ENCODE assay signal across 10 cellular contexts in the genomic region with DNA sequence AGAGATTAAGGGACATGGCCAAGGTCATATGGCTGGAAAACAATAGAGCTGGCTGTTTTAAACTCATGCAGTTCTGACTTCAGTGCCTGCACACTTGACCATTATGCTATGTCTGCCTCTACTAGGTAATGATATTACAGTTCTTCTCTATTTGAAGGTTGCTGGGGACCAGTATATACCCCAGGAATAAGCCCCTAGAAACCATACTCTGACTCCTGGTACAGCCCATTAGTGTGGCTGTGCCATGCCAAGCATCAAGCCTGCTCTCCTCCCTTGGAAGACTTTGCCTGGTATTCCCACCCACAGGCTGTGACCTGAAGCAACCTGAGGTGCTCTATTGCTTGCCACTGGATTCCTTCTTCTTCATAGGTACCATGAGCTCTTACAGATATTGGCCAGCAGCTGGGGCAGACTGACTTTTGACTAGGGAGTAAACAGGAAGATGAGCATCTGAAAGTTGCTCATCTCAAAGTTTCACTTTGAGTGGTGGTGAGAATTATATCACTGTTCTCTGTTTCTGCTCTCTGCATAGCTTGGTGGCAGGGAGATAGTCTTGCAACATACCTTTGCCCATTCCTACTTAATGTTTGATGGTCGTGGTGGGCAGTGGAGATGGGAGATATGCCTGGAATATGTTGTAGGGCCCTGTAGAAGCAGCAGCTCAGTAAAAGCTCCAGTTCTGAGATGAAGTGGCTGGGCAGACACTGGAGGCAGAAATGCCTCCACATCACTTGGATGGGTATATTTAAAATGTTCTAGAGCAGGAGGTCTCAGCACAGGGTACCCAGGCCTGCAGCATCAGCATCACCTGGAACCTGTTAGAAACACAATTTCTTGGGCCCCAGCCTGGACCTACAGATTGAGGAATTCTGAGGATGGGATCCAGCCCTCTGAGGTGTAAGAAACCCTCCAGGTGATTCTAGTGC.
DNase-seq lines count a peak whose midpoint lies in the region; ATAC-seq and TF ChIP-seq lines count a peak whose summit lies in the region.
"Had no signal": no experiment of that assay in that cellular context is flagged by ENCODE, and none has a peak within 500 bp of the region (broad histone marks: within the 10 kb centered on the region; RNA-seq: fewer than 3 reads in every experiment).

No MANE protein-coding gene starts in this region.

- no peak for TF ChIP-seq POLR2A in lower leg skin (IDR thresholded peaks at IDR 0.05)

- H3K9me3 Mint-ChIP-seq in activated CD8-positive, alpha-beta T cell treated with anti-CD3 and anti-CD28 coated beads, Interleukin-2, amount 10 ng/mL, durations not matched to agents 7 days and 5 days (ENCODE audit: insufficient read depth) = no peaks in the 10 kb centered on the region

- 63 to 74% methylated on average over 1 of the region's 1 CpG for WGBS in lower leg skin, 2 donors

- no peak overlapping the region for H3K4me3 ChIP-seq in lower leg skin (ENCODE audit: low read depth, poor library complexity, severe bottlenecking)

- no peaks in the 10 kb centered on the region for H3K27me3 Mint-ChIP-seq in activated CD8-positive, alpha-beta T cell treated with anti-CD3 and anti-CD28 coated beads, Interleukin-2, amount 10 ng/mL, durations not matched to agents 7 days and 5 days (ENCODE audit: low read depth)

- peaks cover 7% of the 10 kb centered on the region for H3K4me1 Mint-ChIP-seq in activated CD8-positive, alpha-beta T cell treated with anti-CD3 and anti-CD28 coated beads, Interleukin-2, amount 10 ng/mL, durations not matched to agents 7 days and 5 days (ENCODE audit: low read depth)
- H3K4me1 Mint-ChIP-seq: IgD-negative memory B cell had no signal

- peak; percentile 24 for DNase-seq in activated CD8-positive, alpha-beta T cell treated with anti-CD3 and anti-CD28 coated beads, Interleukin-2, amount 10 ng/mL, durations not matched to agents 7 days and 5 days
- DNase-seq in DMS53 treated with DMSO at 0.1 percent for 48 hours (lab: John Stamatoyannopoulos, UW; ENCODE audit: unreplicated experiment) (no peak), HUDEP-2 (lab: John Stamatoyannopoulos, UW; ENCODE audit: unreplicated experiment in 76 of 76) (no peak), superior temporal gyrus (ENCODE audit: extremely low spot score) (no peak), lower leg skin (ENCODE audit: low spot score in 2 of 2) (no peak)
- DNase-seq: NCI-H510A had no signal

- no peak for TF ChIP-seq CTCF in lower leg skin (IDR thresholded peaks at IDR 0.05)

- CTCF ChIA-PET in activated CD8-positive, alpha-beta T cell treated with anti-CD3 and anti-CD28 coated beads, Interleukin-2, amount 10 ng/mL, durations not matched to agents 7 days and 5 days (lab: Charles Lee) = no interaction called here

- H3K4me3 Mint-ChIP-seq in activated CD8-positive, alpha-beta T cell treated with anti-CD3 and anti-CD28 coated beads, Interleukin-2, amount 10 ng/mL, durations not matched to agents 7 days and 5 days = no peak overlapping the region

- POLR2A ChIA-PET in activated CD8-positive, alpha-beta T cell treated with anti-CD3 and anti-CD28 coated beads, Interleukin-2, amount 10 ng/mL, durations not matched to agents 7 days and 5 days (lab: Charles Lee) = no interaction called here

- ATAC-seq in GM18511 (IDR thresholded peaks at IDR 0.05; ENCODE audit: unreplicated experiment) (peak; percentile 91), GM19395 (IDR thresholded peaks at IDR 0.05; ENCODE audit: unreplicated experiment) (peak; percentile 98), HG02981 (IDR thresholded peaks at IDR 0.05; ENCODE audit: unreplicated experiment) (peak; percentile 74)
- ATAC-seq in activated CD8-positive, alpha-beta T cell treated with anti-CD3 and anti-CD28 coated beads, Interleukin-2, amount 10 ng/mL, durations not matched to agents 7 days and 5 days = no peak

- H3K27ac Mint-ChIP-seq in activated CD8-positive, alpha-beta T cell treated with anti-CD3 and anti-CD28 coated beads, Interleukin-2, amount 10 ng/mL, durations not matched to agents 7 days and 5 days = no peak overlapping the region
- H3K27ac Mint-ChIP-seq: IgD-negative memory B cell had no signal

- H3K36me3 Mint-ChIP-seq in activated CD8-positive, alpha-beta T cell treated with anti-CD3 and anti-CD28 coated beads, Interleukin-2, amount 10 ng/mL, durations not matched to agents 7 days and 5 days (ENCODE audit: low read depth) = no peaks in the 10 kb centered on the region
- H3K36me3 Mint-ChIP-seq: IgD-negative memory B cell had no signal

- intact Hi-C loops in lower leg skin (cut with DNase I; ENCODE audit: low total_unique reads) = no loop called here
